ENCODE assay signal across 40 cellular contexts in the genomic region with DNA sequence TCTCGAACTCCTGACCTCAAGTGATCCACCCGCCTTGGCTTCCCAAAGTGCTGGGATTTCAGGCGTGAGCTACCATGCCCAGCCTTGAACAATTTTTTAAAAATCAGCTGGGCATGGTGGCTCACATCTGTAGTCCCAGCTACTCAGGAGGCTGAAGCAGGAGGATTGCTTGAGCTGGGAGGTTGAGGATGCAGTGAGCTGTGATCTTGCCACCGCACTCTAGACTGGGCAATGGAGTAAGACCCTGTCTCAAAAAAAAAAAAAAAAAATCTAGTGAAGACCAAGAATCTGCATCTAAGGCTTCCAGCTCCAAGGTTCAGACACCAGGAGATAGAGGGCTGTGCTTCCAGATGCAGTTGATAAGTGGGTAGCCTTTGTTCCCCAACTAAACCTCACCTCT. TPM values are rescaled to one million over a fixed set of nuclear protein-coding genes. Genes with fewer than 3 reads are reported as not detected.
"Had no signal": no experiment of that assay in that cellular context is flagged by ENCODE, and none has a peak within 500 bp of the region (broad histone marks: within the 10 kb centered on the region; RNA-seq: fewer than 3 reads in every experiment).

No MANE protein-coding gene starts in this region.

- H3K36me3 Mint-ChIP-seq: activated CD4-positive, alpha-beta memory T cell treated with anti-CD3 and anti-CD28 coated beads for 36 hours; activated naive CD8-positive, alpha-beta T cell; activated naive CD8-positive, alpha-beta T cell treated with anti-CD3 and anti-CD28 coated beads, Interleukin-2, amount 10 ng/mL, durations not matched to agents 7 days and 5 days had no signal

- H3K27me3 ChIP-seq: ascending aorta, cardiac muscle cell had no signal

- H3K9me3 Mint-ChIP-seq: activated B cell treated with CpG ODN at 0.5 μM for 24 hours; activated CD4-positive, alpha-beta memory T cell treated with anti-CD3 and anti-CD28 coated beads for 36 hours; activated CD4-positive, alpha-beta T cell treated with anti-CD3 and anti-CD28 coated beads, Interleukin-2, amount 10 ng/mL, durations not matched to agents 24 days and 14 days; activated CD8-positive, alpha-beta T cell treated with anti-CD3 and anti-CD28 coated beads for 36 hours; activated naive CD4-positive, alpha-beta T cell treated with anti-CD3 and anti-CD28 coated beads for 36 hours; activated naive CD8-positive, alpha-beta T cell treated with anti-CD3 and anti-CD28 coated beads, Interleukin-2, amount 10 ng/mL, durations not matched to agents 7 days and 5 days; activated naive CD8-positive, alpha-beta T cell treated with anti-CD3 and anti-CD28 coated beads, Interleukin-2, amount 50 U/mL, for 24 hours; activated T-cell treated with anti-CD3 and anti-CD28 coated beads, Interleukin-2, amount 50 U/mL, for 4 hours; activated T-cell treated with anti-CD3 and anti-CD28 coated beads, Interleukin-2, amount 50 U/mL, for 72 hours; activated T-helper 1 cell treated with anti-CD3 and anti-CD28 coated beads, Interleukin-12 subunit alpha, Interleukin-12 subunit beta, Interleukin-2, Interleukin-4 antibody, amounts not matched to agents 30 ng/mL and 10 ng/mL and 1 ng/mL, durations not matched to agents 14 hours and 24 hours and 36 hours; activated T-helper 17 cell treated with anti-CD3 and anti-CD28 coated beads, Interleukin-2, amount 50 U/mL, for 72 hours; central memory CD8-positive, alpha-beta T cell; T-helper 1 cell treated with Interleukin-12 subunit alpha and Interleukin-12 subunit beta and Interleukin-4 antibody, amounts not matched to agents 30 μg/mL and 1 μg/mL, for 36 hours; T-helper 2 cell treated with Interferon-gamma antibody and Interleukin-4, amounts not matched to agents 5 μg/mL and 100 μg/mL, for 36 hours had no signal

- H3K27ac Mint-ChIP-seq: activated B cell treated with CpG ODN at 0.5 μM for 24 hours; activated CD4-positive, alpha-beta memory T cell treated with anti-CD3 and anti-CD28 coated beads for 36 hours; activated CD4-positive, alpha-beta T cell treated with anti-CD3 and anti-CD28 coated beads, Interleukin-2, amount 10 ng/mL, durations not matched to agents 24 days and 14 days; activated CD8-positive, alpha-beta T cell treated with anti-CD3 and anti-CD28 coated beads for 36 hours; activated naive CD4-positive, alpha-beta T cell treated with anti-CD3 and anti-CD28 coated beads for 36 hours; activated naive CD8-positive, alpha-beta T cell; activated naive CD8-positive, alpha-beta T cell treated with anti-CD3 and anti-CD28 coated beads, Interleukin-2, amount 10 ng/mL, durations not matched to agents 7 days and 5 days; activated naive CD8-positive, alpha-beta T cell treated with anti-CD3 and anti-CD28 coated beads, Interleukin-2, amount 50 U/mL, for 24 hours; activated T-cell treated with anti-CD3 and anti-CD28 coated beads, Interleukin-2, amount 50 U/mL, for 72 hours; activated T-helper 1 cell treated with anti-CD3 and anti-CD28 coated beads, Interleukin-12 subunit alpha, Interleukin-12 subunit beta, Interleukin-2, Interleukin-4 antibody, amounts not matched to agents 30 ng/mL and 10 ng/mL and 1 ng/mL, durations not matched to agents 14 hours and 24 hours and 36 hours; activated T-helper 17 cell treated with anti-CD3 and anti-CD28 coated beads, Interleukin-2, amount 50 U/mL, for 72 hours; brain; T-helper 1 cell treated with Interleukin-12 subunit alpha and Interleukin-12 subunit beta and Interleukin-4 antibody, amounts not matched to agents 30 μg/mL and 1 μg/mL, for 36 hours; T-helper 2 cell treated with Interferon-gamma antibody and Interleukin-4, amounts not matched to agents 5 μg/mL and 100 μg/mL, for 36 hours had no signal

- H3K36me3 ChIP-seq: ascending aorta, cardiac muscle cell had no signal

- ATAC-seq: activated CD8-positive, alpha-beta T cell treated with anti-CD3 and anti-CD28 coated beads for 36 hours; activated naive CD8-positive, alpha-beta T cell treated with anti-CD3 and anti-CD28 coated beads, Interleukin-2, amount 50 U/mL, for 24 hours; activated T-cell treated with anti-CD3 and anti-CD28 coated beads, Interleukin-2, amount 50 U/mL, for 4 hours; activated T-cell treated with anti-CD3 and anti-CD28 coated beads, Interleukin-2, amount 50 U/mL, for 72 hours; activated T-helper 17 cell treated with anti-CD3 and anti-CD28 coated beads, Interleukin-2, amount 50 U/mL, for 72 hours had no signal

- FAIRE-seq: bronchial epithelial cell, TTC549 had no signal

- H3K9me3 ChIP-seq: ascending aorta had no signal

- DNase-seq: activated B cell treated with CpG ODN at 0.5 μM for 24 hours; activated CD4-positive, alpha-beta memory T cell treated with anti-CD3 and anti-CD28 coated beads for 36 hours; activated CD4-positive, alpha-beta T cell treated with anti-CD3 and anti-CD28 coated beads for 4 hours; activated CD4-positive, alpha-beta T cell treated with anti-CD3 and anti-CD28 coated beads, Interleukin-2, amount 10 ng/mL, durations not matched to agents 24 days and 14 days; activated CD4-positive, alpha-beta T cell treated with anti-CD3 and anti-CD28 coated beads, Interleukin-2, amount 50 U/mL, for 1 hour; activated CD4-positive, alpha-beta T cell treated with anti-CD3 and anti-CD28 coated beads, Interleukin-2, amount 50 U/mL, for 4 hours; activated CD4-positive, CD25-positive, alpha-beta regulatory T cell treated with anti-CD3 and anti-CD28 coated beads, Interleukin-2, amount 50 U/mL, for 72 hours; activated CD8-positive, alpha-beta memory T cell treated with anti-CD3 and anti-CD28 coated beads, Interleukin-2, amount 50 U/mL, for 4 hours; activated CD8-positive, alpha-beta T cell treated with anti-CD3 and anti-CD28 coated beads for 36 hours; activated effector memory CD4-positive, alpha-beta T cell treated with anti-CD3 and anti-CD28 coated beads, Interleukin-2, amount 50 U/mL, for 16 hours; activated gamma-delta T cell treated with Interleukin-2 at 50 U/mL for 16 hours; activated naive CD4-positive, alpha-beta T cell; activated naive CD4-positive, alpha-beta T cell treated with anti-CD3 and anti-CD28 coated beads for 36 hours; activated naive CD4-positive, alpha-beta T cell treated with anti-CD3 and anti-CD28 coated beads, Interleukin-2, amount 50 U/mL, for 16 hours; activated naive CD8-positive, alpha-beta T cell treated with anti-CD3 and anti-CD28 coated beads, Interleukin-2, amount 10 ng/mL, durations not matched to agents 7 days and 5 days; activated naive CD8-positive, alpha-beta T cell treated with anti-CD3 and anti-CD28 coated beads, Interleukin-2, amount 50 U/mL, for 24 hours; activated T-cell treated with anti-CD3 and anti-CD28 coated beads for 4 hours; activated T-cell treated with anti-CD3 and anti-CD28 coated beads, Interleukin-2, amount 50 U/mL, for 1 hour; activated T-cell treated with anti-CD3 and anti-CD28 coated beads, Interleukin-2, amount 50 U/mL, for 4 hours; activated T-cell treated with anti-CD3 and anti-CD28 coated beads, Interleukin-2, amount 50 U/mL, for 72 hours; amygdala; anterior cingulate cortex; caudate nucleus; cerebellar nuclear complex; T-helper 1 cell; T-helper 2 cell; T-helper 9 cell had no signal

- H3K4me3 ChIP-seq: ascending aorta, cardiac muscle cell had no signal

- H3K27ac ChIP-seq: ascending aorta, cardiac muscle cell, VCaP had no signal

RNA-seq across cellular contexts. Expression of a gene that starts 22.9 kb away (rescaled TPM):
- total RNA-seq: activated B cell treated with CpG ODN at 0.5 μM for 24 hours, ascending aorta, bronchial epithelial cell had no signal

RNA-seq across cellular contexts. Expression of a gene that starts 29.8 kb away (rescaled TPM):
- total RNA-seq: activated B cell treated with CpG ODN at 0.5 μM for 24 hours; activated CD4-positive, alpha-beta memory T cell treated with anti-CD3 and anti-CD28 coated beads for 36 hours; activated CD4-positive, alpha-beta T cell treated with anti-CD3 and anti-CD28 coated beads, Interleukin-2, amount 10 ng/mL, durations not matched to agents 24 days and 14 days; activated CD8-positive, alpha-beta memory T cell treated with anti-CD3 and anti-CD28 coated beads for 36 hours; activated CD8-positive, alpha-beta T cell treated with anti-CD3 and anti-CD28 coated beads for 36 hours; activated naive CD4-positive, alpha-beta T cell treated with anti-CD3 and anti-CD28 coated beads for 36 hours; activated naive CD8-positive, alpha-beta T cell treated with anti-CD3 and anti-CD28 coated beads, Interleukin-2, amount 10 ng/mL, durations not matched to agents 7 days and 5 days; activated T-cell treated with anti-CD3 and anti-CD28 coated beads, Interleukin-2, amount 50 U/mL, for 4 hours; activated T-cell treated with anti-CD3 and anti-CD28 coated beads, Interleukin-2, amount 50 U/mL, for 72 hours; activated T-helper 1 cell treated with anti-CD3 and anti-CD28 coated beads, Interleukin-12 subunit alpha, Interleukin-12 subunit beta, Interleukin-2, Interleukin-4 antibody, amounts not matched to agents 30 ng/mL and 10 ng/mL and 1 ng/mL, durations not matched to agents 14 hours and 24 hours and 36 hours; activated T-helper 17 cell treated with anti-CD3 and anti-CD28 coated beads, Interleukin-2, amount 50 U/mL, for 72 hours; ascending aorta; bronchial epithelial cell; cardiac muscle cell had no signal
- polyA plus RNA-seq: cardiac muscle cell had no signal
